7 cellular contexts compared by ENCODE assay signal in the genomic region with DNA sequence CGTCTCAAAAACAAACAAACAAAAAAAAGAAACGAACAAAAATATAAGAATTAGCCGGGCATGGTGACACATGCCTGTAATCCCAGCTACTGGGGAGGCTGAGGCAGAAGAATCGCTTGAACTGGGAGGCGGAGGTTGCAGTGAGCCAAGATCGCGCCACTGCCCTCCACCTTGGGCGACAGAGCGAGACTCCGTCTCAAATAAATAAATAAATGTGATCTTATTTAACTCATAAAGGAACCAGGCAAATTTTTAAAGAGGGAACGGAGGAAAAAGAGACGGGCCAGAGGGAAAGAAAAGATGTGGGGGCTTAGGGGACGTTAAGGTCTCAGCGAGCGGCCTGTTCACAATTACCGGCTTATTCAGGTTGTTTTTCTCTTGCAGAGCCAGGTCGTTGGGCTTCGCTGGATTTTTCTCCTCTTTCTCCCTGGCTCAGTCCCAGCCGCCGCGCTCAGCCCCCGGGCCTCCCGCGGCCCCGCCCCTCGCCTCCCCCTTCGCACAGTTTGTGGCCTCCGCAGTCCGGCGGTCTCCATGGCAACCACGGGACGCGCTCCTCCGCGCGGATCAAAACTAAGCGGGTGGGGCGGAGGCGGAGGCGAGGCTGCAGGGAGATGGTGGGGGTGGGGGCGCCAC. TPM values are rescaled to one million over a fixed set of nuclear protein-coding genes. Genes with fewer than 3 reads are reported as not detected.
DNase-seq lines count a peak whose midpoint lies in the region; ATAC-seq, FAIRE-seq and TF ChIP-seq lines count a peak whose summit lies in the region.

No MANE protein-coding gene starts in this region.

- peak overlapping the region; percentile 65 for H2AFZ ChIP-seq in parathyroid adenoma

- H3K4me1 Mint-ChIP-seq in activated naive CD8-positive, alpha-beta T cell treated with anti-CD3 and anti-CD28 coated beads for 36 hours, result peaks cover 2% of the 10 kb centered on the region

- H3K27me3 Mint-ChIP-seq in activated naive CD8-positive, alpha-beta T cell treated with anti-CD3 and anti-CD28 coated beads for 36 hours, result peaks cover 78% of the 10 kb centered on the region

- no peaks in the 10 kb centered on the region for H3K27me3 ChIP-seq in parathyroid adenoma (ENCODE audit: control insufficient read depth, insufficient read depth, low read length)

- H3K36me3 ChIP-seq in parathyroid adenoma (ENCODE audit: control insufficient read depth, insufficient read depth, low read length), result no peaks in the 10 kb centered on the region

- no peaks in the 10 kb centered on the region for H3K79me2 ChIP-seq in parathyroid adenoma

- H3K4me3 Mint-ChIP-seq in activated naive CD8-positive, alpha-beta T cell treated with anti-CD3 and anti-CD28 coated beads for 36 hours, result no peak overlapping the region

- DNase-seq in GM19239 (ENCODE audit: insufficient read length, low spot score) (peak; percentile 38), NCI-H2029 (lab: John Stamatoyannopoulos, UW) (peak; percentile 85), cardiac septum (ENCODE audit: low spot score) (peak; percentile 88)
- peak; percentile 55 for DNase-seq in activated naive CD8-positive, alpha-beta T cell treated with anti-CD3 and anti-CD28 coated beads for 36 hours
- no peak for DNase-seq in central memory CD4-positive, alpha-beta T cell

- no peaks in the 10 kb centered on the region for H3K9me3 Mint-ChIP-seq in activated naive CD8-positive, alpha-beta T cell treated with anti-CD3 and anti-CD28 coated beads for 36 hours

- TF ChIP-seq CTCF in parathyroid adenoma (IDR thresholded peaks at IDR 0.05), result no peak

- intact Hi-C loops in cardiac septum (cut with DNase I), result loop anchor here (2.0 kb wide), 1 partner anchor 55 kb away; the partner anchor contains the start of gene PNMA8A

- no peak for ATAC-seq in GM21447 (IDR thresholded peaks at IDR 0.05; ENCODE audit: unreplicated experiment)

- no peak overlapping the region for H3K9ac ChIP-seq in parathyroid adenoma

- peak overlapping the region; percentile 71 for H3K27ac ChIP-seq in parathyroid adenoma

- no peaks in the 10 kb centered on the region for H3K36me3 Mint-ChIP-seq in activated naive CD8-positive, alpha-beta T cell treated with anti-CD3 and anti-CD28 coated beads for 36 hours

- no peaks in the 10 kb centered on the region for H3K9me3 ChIP-seq in parathyroid adenoma (ENCODE audit: control insufficient read depth, low read length)

- H3K27ac Mint-ChIP-seq in activated naive CD8-positive, alpha-beta T cell treated with anti-CD3 and anti-CD28 coated beads for 36 hours, result no peak overlapping the region

- H3K4me1 ChIP-seq in parathyroid adenoma, result peaks cover 7% of the 10 kb centered on the region

- peak overlapping the region; percentile 64 for H3K4me2 ChIP-seq in parathyroid adenoma (ENCODE audit: low read length)

- no peak for FAIRE-seq in GM19239 (lab: Jason Lieb, UNC)

- peak overlapping the region; percentile 41 for H3K4me3 ChIP-seq in parathyroid adenoma (ENCODE audit: low read depth, low read length)

RNA-seq across cellular contexts. Expression of gene CCDC8, which starts 2.8 kb away (rescaled TPM):
- under 1 TPM; 0.08 TPM for total RNA-seq in activated naive CD8-positive, alpha-beta T cell treated with anti-CD3 and anti-CD28 coated beads for 36 hours
- total RNA-seq in cardiac septum, result 34.2 TPM

RNA-seq across cellular contexts. Expression of gene PNMA8C, which starts 12.5 kb away (rescaled TPM):
- not detected for total RNA-seq in activated naive CD8-positive, alpha-beta T cell treated with anti-CD3 and anti-CD28 coated beads for 36 hours
- total RNA-seq in cardiac septum, result 0.16 TPM

RNA-seq across cellular contexts. Expression of gene PNMA8A, which starts 55.2 kb away (rescaled TPM):
- total RNA-seq in activated naive CD8-positive, alpha-beta T cell treated with anti-CD3 and anti-CD28 coated beads for 36 hours, result 1 to 10 TPM; 6.0 to 6.3 TPM
- total RNA-seq in cardiac septum, result 11.1 TPM

Comparison
In these comparisons a context has a peak if more than half of its experiments do, and no peak if none do; other contexts are left out.
1. RNA of gene CCDC8, which starts 2.8 kb away (total RNA-seq): 34.2 TPM in cardiac septum (single experiment); 0.08 TPM in activated naive CD8-positive, alpha-beta T cell treated with anti-CD3 and anti-CD28 coated beads for 36 hours; every median in the first group is over 10 times any median in the second.